Comparison of ENCODE assay signal across 12 cellular contexts in the genomic region with DNA sequence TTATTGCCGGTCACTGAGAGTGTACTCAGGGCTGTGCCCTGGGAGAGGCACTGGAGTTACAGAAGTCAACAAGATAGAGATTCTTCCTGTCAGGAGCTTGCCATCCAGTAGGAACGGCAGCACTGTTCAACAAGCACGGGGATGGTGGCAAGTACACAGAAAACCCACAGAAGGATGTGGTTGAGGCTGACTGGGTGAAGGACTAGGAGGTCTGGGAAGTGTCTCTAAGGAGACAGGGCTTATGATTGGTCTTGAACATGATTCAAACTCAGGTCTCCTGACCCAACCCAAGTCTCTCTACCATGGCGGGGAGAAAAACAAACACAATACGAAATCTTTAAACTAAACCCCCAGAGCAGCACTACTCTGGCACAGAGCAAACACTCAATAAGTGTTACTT. TPM values are rescaled to one million over a fixed set of nuclear protein-coding genes. Genes with fewer than 3 reads are reported as not detected.
"Had no signal": no experiment of that assay in that cellular context is flagged by ENCODE, and none has a peak within 500 bp of the region (broad histone marks: within the 10 kb centered on the region; RNA-seq: fewer than 3 reads in every experiment).

No MANE protein-coding gene starts in this region.

- H3K27me3 ChIP-seq: dorsolateral prefrontal cortex, sigmoid colon, uterus had no signal

- H3K4me1 Mint-ChIP-seq: activated B cell treated with CpG ODN at 0.5 μM for 24 hours had no signal

- H3K27ac Mint-ChIP-seq: activated B cell treated with CpG ODN at 0.5 μM for 24 hours, naive B cell had no signal

- H3K9me3 ChIP-seq: left ventricle myocardium inferior, sigmoid colon, SK-N-SH, tibial artery, uterus had no signal

- H3K9me3 Mint-ChIP-seq: activated B cell treated with CpG ODN at 0.5 μM for 24 hours, naive B cell had no signal

- H3K4me3 ChIP-seq: dorsolateral prefrontal cortex, left ventricle myocardium inferior, sigmoid colon, tibial artery, uterus had no signal

- H3K9ac ChIP-seq: parathyroid adenoma, SK-N-SH had no signal

- DNase-seq: activated B cell treated with CpG ODN at 0.5 μM for 24 hours; activated naive CD4-positive, alpha-beta T cell treated with anti-CD3 and anti-CD28 coated beads, Interleukin-2, amount 50 U/mL, for 16 hours; amniotic stem cell; dorsolateral prefrontal cortex; left ventricle myocardium inferior; naive B cell; sigmoid colon; SK-N-SH; stimulated activated CD4-positive, alpha-beta T cell treated with anti-CD3 and anti-CD28 coated beads, Interleukin-1b, Interleukin-23, amount 100 ng/mL, for 48 hours; tibial artery; uterus had no signal

- H3K79me2 ChIP-seq: parathyroid adenoma had no signal

- H3K4me3 Mint-ChIP-seq: activated B cell treated with CpG ODN at 0.5 μM for 24 hours, naive B cell had no signal

- H3K27ac ChIP-seq: dorsolateral prefrontal cortex, left ventricle myocardium inferior, parathyroid adenoma, sigmoid colon, tibial artery, uterus had no signal

- H3K36me3 ChIP-seq: left ventricle myocardium inferior, sigmoid colon, tibial artery, uterus had no signal

- H2AFZ ChIP-seq: parathyroid adenoma had no signal

- H3K4me2 ChIP-seq: SK-N-SH had no signal

- H3K27me3 Mint-ChIP-seq: activated B cell treated with CpG ODN at 0.5 μM for 24 hours had no signal

- H3K4me1 ChIP-seq: left ventricle myocardium inferior, parathyroid adenoma, sigmoid colon, tibial artery, uterus had no signal

RNA-seq across cellular contexts. Expression of a gene that starts 37.6 kb away (rescaled TPM):
- total RNA-seq: activated B cell treated with CpG ODN at 0.5 μM for 24 hours, sigmoid colon, uterus had no signal
